In genomic region chr16:67919618-67920210, GRCh38 we compare ENCODE assay signal across 1 cellular context.
TF ChIP-seq lines count a peak whose summit lies in the region.

No MANE protein-coding gene starts in this region.

TF ChIP-seq in GM23338, 12 proteins besides CTCF, POLR2A, EP300 and RAD21:
- TF ChIP-seq ZNF114 (CRISPR knock-in tag; IDR thresholded peaks at IDR 0.05) = no peak
- no peak for TF ChIP-seq STAT1 (IDR thresholded peaks at IDR 0.05; ENCODE audit: unreplicated experiment)
- TF ChIP-seq, protein P1, sequence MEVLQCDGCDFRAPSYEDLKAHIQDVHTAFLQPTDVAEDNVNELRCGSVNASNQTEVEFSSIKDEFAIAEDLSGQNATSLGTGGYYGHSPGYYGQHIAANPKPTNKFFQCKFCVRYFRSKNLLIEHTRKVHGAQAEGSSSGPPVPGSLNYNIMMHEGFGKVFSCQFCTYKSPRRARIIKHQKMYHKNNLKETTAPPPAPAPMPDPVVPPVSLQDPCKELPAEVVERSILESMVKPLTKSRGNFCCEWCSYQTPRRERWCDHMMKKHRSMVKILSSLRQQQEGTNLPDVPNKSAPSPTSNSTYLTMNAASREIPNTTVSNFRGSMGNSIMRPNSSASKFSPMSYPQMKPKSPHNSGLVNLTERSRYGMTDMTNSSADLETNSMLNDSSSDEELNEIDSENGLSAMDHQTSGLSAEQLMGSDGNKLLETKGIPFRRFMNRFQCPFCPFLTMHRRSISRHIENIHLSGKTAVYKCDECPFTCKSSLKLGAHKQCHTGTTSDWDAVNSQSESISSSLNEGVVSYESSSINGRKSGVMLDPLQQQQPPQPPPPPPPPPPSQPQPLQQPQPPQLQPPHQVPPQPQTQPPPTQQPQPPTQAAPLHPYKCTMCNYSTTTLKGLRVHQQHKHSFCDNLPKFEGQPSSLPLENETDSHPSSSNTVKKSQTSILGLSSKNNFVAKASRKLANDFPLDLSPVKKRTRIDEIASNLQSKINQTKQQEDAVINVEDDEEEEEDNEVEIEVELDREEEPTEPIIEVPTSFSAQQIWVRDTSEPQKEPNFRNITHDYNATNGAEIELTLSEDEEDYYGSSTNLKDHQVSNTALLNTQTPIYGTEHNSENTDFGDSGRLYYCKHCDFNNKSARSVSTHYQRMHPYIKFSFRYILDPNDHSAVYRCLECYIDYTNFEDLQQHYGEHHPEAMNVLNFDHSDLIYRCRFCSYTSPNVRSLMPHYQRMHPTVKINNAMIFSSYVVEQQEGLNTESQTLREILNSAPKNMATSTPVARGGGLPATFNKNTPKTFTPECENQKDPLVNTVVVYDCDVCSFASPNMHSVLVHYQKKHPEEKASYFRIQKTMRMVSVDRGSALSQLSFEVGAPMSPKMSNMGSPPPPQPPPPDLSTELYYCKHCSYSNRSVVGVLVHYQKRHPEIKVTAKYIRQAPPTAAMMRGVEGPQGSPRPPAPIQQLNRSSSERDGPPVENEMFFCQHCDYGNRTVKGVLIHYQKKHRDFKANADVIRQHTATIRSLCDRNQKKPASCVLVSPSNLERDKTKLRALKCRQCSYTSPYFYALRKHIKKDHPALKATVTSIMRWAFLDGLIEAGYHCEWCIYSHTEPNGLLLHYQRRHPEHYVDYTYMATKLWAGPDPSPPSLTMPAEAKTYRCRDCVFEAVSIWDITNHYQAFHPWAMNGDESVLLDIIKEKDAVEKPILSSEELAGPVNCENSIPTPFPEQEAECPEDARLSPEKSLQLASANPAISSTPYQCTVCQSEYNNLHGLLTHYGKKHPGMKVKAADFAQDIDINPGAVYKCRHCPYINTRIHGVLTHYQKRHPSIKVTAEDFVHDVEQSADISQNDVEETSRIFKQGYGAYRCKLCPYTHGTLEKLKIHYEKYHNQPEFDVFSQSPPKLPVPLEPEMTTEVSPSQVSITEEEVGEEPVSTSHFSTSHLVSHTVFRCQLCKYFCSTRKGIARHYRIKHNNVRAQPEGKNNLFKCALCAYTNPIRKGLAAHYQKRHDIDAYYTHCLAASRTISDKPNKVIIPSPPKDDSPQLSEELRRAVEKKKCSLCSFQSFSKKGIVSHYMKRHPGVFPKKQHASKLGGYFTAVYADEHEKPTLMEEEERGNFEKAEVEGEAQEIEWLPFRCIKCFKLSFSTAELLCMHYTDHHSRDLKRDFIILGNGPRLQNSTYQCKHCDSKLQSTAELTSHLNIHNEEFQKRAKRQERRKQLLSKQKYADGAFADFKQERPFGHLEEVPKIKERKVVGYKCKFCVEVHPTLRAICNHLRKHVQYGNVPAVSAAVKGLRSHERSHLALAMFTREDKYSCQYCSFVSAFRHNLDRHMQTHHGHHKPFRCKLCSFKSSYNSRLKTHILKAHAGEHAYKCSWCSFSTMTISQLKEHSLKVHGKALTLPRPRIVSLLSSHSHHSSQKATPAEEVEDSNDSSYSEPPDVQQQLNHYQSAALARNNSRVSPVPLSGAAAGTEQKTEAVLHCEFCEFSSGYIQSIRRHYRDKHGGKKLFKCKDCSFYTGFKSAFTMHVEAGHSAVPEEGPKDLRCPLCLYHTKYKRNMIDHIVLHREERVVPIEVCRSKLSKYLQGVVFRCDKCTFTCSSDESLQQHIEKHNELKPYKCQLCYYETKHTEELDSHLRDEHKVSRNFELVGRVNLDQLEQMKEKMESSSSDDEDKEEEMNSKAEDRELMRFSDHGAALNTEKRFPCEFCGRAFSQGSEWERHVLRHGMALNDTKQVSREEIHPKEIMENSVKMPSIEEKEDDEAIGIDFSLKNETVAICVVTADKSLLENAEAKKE (CRISPR knock-in tag; IDR thresholded peaks at IDR 0.05) = no peak
- TF ChIP-seq ZNF331 (CRISPR knock-in tag; IDR thresholded peaks at IDR 0.05; ENCODE audit: low read depth) = no peak
- TF ChIP-seq ETS1 (IDR thresholded peaks at IDR 0.05) = no peak
- TF ChIP-seq CREB1 (CRISPR knock-in tag; IDR thresholded peaks at IDR 0.05; ENCODE audit: low read depth) = no peak
- TF ChIP-seq NANOG (IDR thresholded peaks at IDR 0.05; ENCODE audit: borderline replicate concordance) = no peak
- no peak for TF ChIP-seq EZH2 (IDR thresholded peaks at IDR 0.05; ENCODE audit: low read depth, unreplicated experiment)
- TF ChIP-seq POLR2AphosphoS5 (IDR thresholded peaks at IDR 0.05; ENCODE audit: low read depth) = no peak
